ENCODE assay signal across 1 cellular context in genomic region chr3:119794971-119795612, GRCh38.
TF ChIP-seq lines count a peak whose summit lies in the region.

No MANE protein-coding gene starts in this region.

TF ChIP-seq in H1, 55 proteins besides CTCF, POLR2A, EP300 and RAD21 (continued from another document):
- peak; percentile 41; the same call in 1 of the 2 replicates for TF ChIP-seq SP1 (IDR thresholded peaks at IDR 0.05; ENCODE audit: low read depth, low read length)
- no peak for TF ChIP-seq USF2 (IDR thresholded peaks at IDR 0.05; ENCODE audit: low read length)
- TF ChIP-seq RFX5 (IDR thresholded peaks at IDR 0.05; ENCODE audit: borderline replicate concordance, low read depth, low read length): no peak
- peak; percentile 85 for TF ChIP-seq ASH2L (IDR thresholded peaks at IDR 0.05; ENCODE audit: low read length)
- no peak for TF ChIP-seq EGR1 (IDR thresholded peaks at IDR 0.05; ENCODE audit: borderline replicate concordance, low read depth, low read length)
- TF ChIP-seq YY1 (IDR thresholded peaks at IDR 0.05; ENCODE audit: low read depth, low read length): 0 out of 2 replicates have a peak, but pooled peaks have one; percentile 15
- TF ChIP-seq RBBP5 (IDR thresholded peaks at IDR 0.05; ENCODE audit: borderline replicate concordance, low read depth, low read length): peak; percentile 97
- no peak for TF ChIP-seq FOSL1 (IDR thresholded peaks at IDR 0.05; ENCODE audit: insufficient read depth, low read depth, low read length)
- TF ChIP-seq SRF (IDR thresholded peaks at IDR 0.05; ENCODE audit: low read depth, low read length): no peak
- TF ChIP-seq MAFK (IDR thresholded peaks at IDR 0.05; ENCODE audit: low read depth, low read length): peak; percentile 46; the same call in 1 of the 2 replicates
- TF ChIP-seq JUND (IDR thresholded peaks at IDR 0.05; ENCODE audit: low read length): peak; percentile 77
- TF ChIP-seq, protein P1, sequence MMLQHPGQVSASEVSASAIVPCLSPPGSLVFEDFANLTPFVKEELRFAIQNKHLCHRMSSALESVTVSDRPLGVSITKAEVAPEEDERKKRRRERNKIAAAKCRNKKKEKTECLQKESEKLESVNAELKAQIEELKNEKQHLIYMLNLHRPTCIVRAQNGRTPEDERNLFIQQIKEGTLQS (IDR thresholded peaks at IDR 0.05; ENCODE audit: insufficient read depth, low read depth, low read length): no peak
- TF ChIP-seq KDM1A (IDR thresholded peaks at IDR 0.05; ENCODE audit: borderline replicate concordance, low read length): no peak
- no peak for TF ChIP-seq HDAC2 (IDR thresholded peaks at IDR 0.05; ENCODE audit: borderline replicate concordance in 1 of 2, low read depth in 2 of 2, low read length in 2 of 2)
- no peak for TF ChIP-seq CREB1 (IDR thresholded peaks at IDR 0.05)
- TF ChIP-seq HDAC6 (IDR thresholded peaks at IDR 0.05; ENCODE audit: low read depth, low read length): no peak
- no peak for TF ChIP-seq CBX5 (IDR thresholded peaks at IDR 0.05; ENCODE audit: low read depth, low read length)
- TF ChIP-seq GTF2F1 (IDR thresholded peaks at IDR 0.05; ENCODE audit: borderline replicate concordance, low read depth, low read length): no peak
- no peak for TF ChIP-seq NANOG (IDR thresholded peaks at IDR 0.05; ENCODE audit: insufficient read depth, low read depth, low read length, poor library complexity, severe bottlenecking)
- TF ChIP-seq CEBPB (IDR thresholded peaks at IDR 0.05; ENCODE audit: low read depth, low read length): no peak
TF ChIP-seq in H1: peak in this region for 6.
